8 cellular contexts compared by ENCODE assay signal in genomic region chr2:9004338-9005204, GRCh38. TPM values are rescaled to one million over a fixed set of nuclear protein-coding genes. Genes with fewer than 3 reads are reported as not detected.
DNase-seq lines count a peak whose midpoint lies in the region; ATAC-seq and TF ChIP-seq lines count a peak whose summit lies in the region.

No MANE protein-coding gene starts in this region.

- no peak for TF ChIP-seq CTCF in BJ (IDR thresholded peaks at IDR 0.05; ENCODE audit: insufficient read depth, low read depth, low read length)

- CTCF ChIA-PET in BJ (lab: Yijun Ruan, JAX): interaction anchor here (1.7 kb wide), 1 partner anchor 12 kb away, joined by 4 read pairs; no protein-coding TSS in a partner anchor

- H3K27ac ChIP-seq in angular gyrus (ENCODE audit: low read depth, low read length): peak overlapping the region; percentile 95
- H3K27ac ChIP-seq in layer of hippocampus (ENCODE audit: low read depth, low read length): peak overlapping the region; percentile 95
- peak overlapping the region; percentile 89 for H3K27ac ChIP-seq in temporal lobe (ENCODE audit: low read depth, low read length)

- DNase-seq in BJ (ENCODE audit: low read depth): no peak
- DNase-seq in NCI-H2196 treated with DMSO at 0.1 percent for 48 hours (lab: John Stamatoyannopoulos, UW; ENCODE audit: unreplicated experiment): no peak

- H3K36me3 ChIP-seq in BJ (ENCODE audit: control insufficient read depth, insufficient read depth, low read length): no peaks in the 10 kb centered on the region

- POLR2A ChIA-PET in BJ (lab: Charles Lee): no interaction called here

- ATAC-seq in HG03342 (IDR thresholded peaks at IDR 0.05; ENCODE audit: unreplicated experiment) (peak; percentile 12), HG03378 (IDR thresholded peaks at IDR 0.05; ENCODE audit: unreplicated experiment) (no peak), GM21737 (IDR thresholded peaks at IDR 0.05; ENCODE audit: unreplicated experiment) (no peak)

- H3K27me3 ChIP-seq in BJ (ENCODE audit: control insufficient read depth, insufficient read depth, low read length): no peaks in the 10 kb centered on the region
- no peaks in the 10 kb centered on the region for H3K27me3 ChIP-seq in layer of hippocampus (ENCODE audit: control insufficient read depth, insufficient read depth, low read length)

- peak overlapping the region; percentile 82 for H3K4me3 ChIP-seq in BJ (ENCODE audit: low read depth, low read length)

RNA-seq across cellular contexts. Expression of gene MBOAT2, which starts 1.1 kb away (rescaled TPM):
- polyA plus RNA-seq in BJ (2011; rRNA removed): 18.1 and 23.0 TPM in 2 replicates
- 12.2 and 20.3 TPM in 2 replicates for polyA minus RNA-seq in BJ (2011; rRNA and poly(A)+ RNA removed)
- 88.3 TPM for total RNA-seq in temporal lobe
